In genomic region chr15:62485170-62485720, GRCh38 we compare ENCODE assay signal across 22 cellular contexts.
A peak's percentile ranks its signal among the peaks of the same experiment; 100 is the strongest.
DNase-seq lines count a peak whose midpoint lies in the region; ATAC-seq and TF ChIP-seq lines count a peak whose summit lies in the region.
"Had no signal": no experiment of that assay in that cellular context is flagged by ENCODE, and none has a peak within 500 bp of the region (broad histone marks: within the 10 kb centered on the region; RNA-seq: fewer than 3 reads in every experiment).

No MANE protein-coding gene starts in this region.

- H2BK15ac ChIP-seq in IMR-90 (ENCODE audit: low read depth, low read length): no peak overlapping the region

- no peak for TF ChIP-seq RAD21 in IMR-90 (IDR thresholded peaks at IDR 0.05; ENCODE audit: low read length)

- H3K27ac ChIP-seq in IMR-90 (ENCODE audit: insufficient read depth, low read length): no peak overlapping the region
- H3K27ac ChIP-seq: HL-60, SJSA1 had no signal

- no peak overlapping the region for H2BK120ac ChIP-seq in IMR-90 (ENCODE audit: low read depth, low read length)

- WGBS in IMR-90 (ENCODE audit: extremely low coverage in 2 of 2, insufficient read length in 1 of 2), 2 experiments: no CpG with 5 or more reads among the region's 6 CpGs

- H3K79me1 ChIP-seq in IMR-90 (ENCODE audit: low read depth in 1 of 2, low read length in 2 of 2): peaks cover 9 to 10% of the 10 kb centered on the region in 2 experiments; a peak in 2 of 4 replicates

- peaks cover 5% of the 10 kb centered on the region for H3K36me3 Mint-ChIP-seq in nephron (ENCODE audit: low read depth)
- H3K36me3 Mint-ChIP-seq in activated T-cell treated with anti-CD3 and anti-CD28 coated beads, Interleukin-2, amount 50 U/mL, for 4 hours (ENCODE audit: insufficient read depth): no peaks in the 10 kb centered on the region

- TF ChIP-seq CTCF in IMR-90 (conservative IDR thresholded peaks at IDR 0.05; ENCODE audit: low read depth, low read length): no peak
- no peak for TF ChIP-seq CTCF in nephron (IDR thresholded peaks at IDR 0.05; ENCODE audit: unreplicated experiment in 3 of 3)

- H3K27me3 ChIP-seq in IMR-90 (ENCODE audit: control insufficient read depth, insufficient read depth, low read length): no peaks in the 10 kb centered on the region
- H3K27me3 ChIP-seq: BE2C, SJSA1 had no signal

- in situ Hi-C loops in IMR-90 (cut with MboI; ENCODE audit: low sequenced_read_pairs): no loop called here

- peaks cover 17% of the 10 kb centered on the region for H3K4me1 ChIP-seq in IMR-90 (ENCODE audit: control insufficient read depth, insufficient read depth, low read length)

- no peak overlapping the region for H2BK5ac ChIP-seq in IMR-90 (ENCODE audit: low read depth, low read length, poor library complexity, severe bottlenecking)

- no peak overlapping the region for H3K14ac ChIP-seq in IMR-90 (replicated peaks; ENCODE audit: low read depth, low read length)

- H4K91ac ChIP-seq in IMR-90 (ENCODE audit: insufficient read depth, low read depth, low read length): peak overlapping the region; percentile 53; the same call in 1 of the 2 replicates

- BruUV-seq in IMR-90 (replicated peaks; lab: Mats Ljungman, UMichigan): no TSS peak

- no peak overlapping the region for H3K23ac ChIP-seq in IMR-90 (ENCODE audit: low read depth, low read length)

- no peak overlapping the region for H2AK9ac ChIP-seq in IMR-90 (replicated peaks; ENCODE audit: low read depth, low read length, poor library complexity)

- no peak overlapping the region for H2AFZ ChIP-seq in IMR-90 (replicated peaks; ENCODE audit: low read length, poor library complexity)

- peak overlapping the region; percentile 28 to 69 (median 66) for H3K27ac Mint-ChIP-seq in nephron

- no peak overlapping the region for H3K4me3 Mint-ChIP-seq in nephron
- H3K4me3 Mint-ChIP-seq in activated T-cell treated with anti-CD3 and anti-CD28 coated beads, Interleukin-2, amount 50 U/mL, for 4 hours: no peak overlapping the region

- H3K9me1 ChIP-seq in IMR-90 (ENCODE audit: insufficient read depth, low read length): peaks cover 11% of the 10 kb centered on the region

- peak overlapping the region; percentile 9; the same call in 1 of the 2 replicates for H3K18ac ChIP-seq in IMR-90 (ENCODE audit: low read depth, low read length)

- no peak overlapping the region for H3K9ac ChIP-seq in IMR-90 (ENCODE audit: low read depth, low read length)

- no peak for TF ChIP-seq POLR2A in IMR-90 (IDR thresholded peaks at IDR 0.05; ENCODE audit: low read depth, low read length)

- H3K4me2 ChIP-seq in IMR-90 (ENCODE audit: low read depth, low read length): no peak overlapping the region

- intact Hi-C loops in IMR-90 (cut with micrococcal nuclease): no loop called here
- intact Hi-C loops in head of caudate nucleus (cut with DNase I): no loop called here

- H3K4ac ChIP-seq in IMR-90 (ENCODE audit: low read depth, low read length): no peak overlapping the region; the same call in 1 of the 2 replicates

- peaks cover 4% of the 10 kb centered on the region; the same call in 1 of the 2 replicates for H4K20me1 ChIP-seq in IMR-90 (ENCODE audit: insufficient read depth, low read length)

- H2AK5ac ChIP-seq in IMR-90 (ENCODE audit: low read depth, low read length): 0 out of 2 replicates have a peak overlapping the region, but pooled peaks have one; percentile 21

- peak overlapping the region; percentile 2; the same call in 1 of the 2 replicates for H4K5ac ChIP-seq in IMR-90 (ENCODE audit: low read depth, low read length)

- H3K56ac ChIP-seq in IMR-90 (ENCODE audit: extremely low read depth, insufficient read depth, low read length): no peak overlapping the region

- dilution Hi-C loops in IMR-90 (cut with HindIII; ENCODE audit: low sequenced_read_pairs, unreplicated experiment): no loop called here

- no peaks in the 10 kb centered on the region for H3K9me3 ChIP-seq in IMR-90 (ENCODE audit: control insufficient read depth, insufficient read depth, low read length)
- H3K9me3 ChIP-seq: BE2C, HAP-1, SJSA1 had no signal

- no peaks in the 10 kb centered on the region for H3K9me3 Mint-ChIP-seq in nephron
- H3K9me3 Mint-ChIP-seq in activated T-cell treated with anti-CD3 and anti-CD28 coated beads, Interleukin-2, amount 50 U/mL, for 4 hours: no peaks in the 10 kb centered on the region

- H3K4me3 ChIP-seq in IMR-90 (ENCODE audit: insufficient read depth, low read depth, low read length): no peak overlapping the region
- H3K4me3 ChIP-seq: HAP-1, SJSA1 had no signal

- POLR2A ChIA-PET in IMR-90 (lab: Charles Lee; ENCODE audit: unreplicated experiment): no interaction called here

- no peak overlapping the region for H2BK20ac ChIP-seq in IMR-90 (ENCODE audit: low read depth, low read length)

- no peak overlapping the region for H4K8ac ChIP-seq in IMR-90 (ENCODE audit: low read depth in 2 of 2, low read length in 2 of 2)

- no peak for DNase-seq in IMR-90
- DNase-seq in islet precursor cell: peak; percentile 73
- DNase-seq in NCI-H226: no peak
- no peak for DNase-seq in head of caudate nucleus
- no peak for DNase-seq in activated T-cell treated with anti-CD3 and anti-CD28 coated beads, Interleukin-2, amount 50 U/mL, for 4 hours
- DNase-seq: BE2C, EL, GF-D8, KG1, NCI-H1092 treated with DMSO at 0.1 percent for 48 hours, NCI-H146, NCI-H2029, NCI-H345, NCI-H524, NCI-H82, OCI-M1 had no signal

- CTCF ChIA-PET in IMR-90 (lab: Yijun Ruan, JAX): no interaction called here

- H3K4me1 Mint-ChIP-seq in nephron: peaks cover 69% of the 10 kb centered on the region
- no peaks in the 10 kb centered on the region for H3K4me1 Mint-ChIP-seq in activated T-cell treated with anti-CD3 and anti-CD28 coated beads, Interleukin-2, amount 50 U/mL, for 4 hours (ENCODE audit: low read depth)

- H3K36me3 ChIP-seq in IMR-90 (ENCODE audit: control insufficient read depth, insufficient read depth, low read length): no peaks in the 10 kb centered on the region
- H3K36me3 ChIP-seq: BE2C, HAP-1, SJSA1 had no signal

- ATAC-seq in IMR-90 (ENCODE audit: low read depth) (no peak), GM19463 (IDR thresholded peaks at IDR 0.05; ENCODE audit: unreplicated experiment) (no peak)
- ATAC-seq in activated T-cell treated with anti-CD3 and anti-CD28 coated beads, Interleukin-2, amount 50 U/mL, for 4 hours: no peak
- ATAC-seq: Right ventricle myocardium inferior had no signal

- H3K27me3 Mint-ChIP-seq in nephron (ENCODE audit: low read depth): no peaks in the 10 kb centered on the region
- H3K27me3 Mint-ChIP-seq in activated T-cell treated with anti-CD3 and anti-CD28 coated beads, Interleukin-2, amount 50 U/mL, for 4 hours (ENCODE audit: low read depth): peaks cover 6% of the 10 kb centered on the region

TF ChIP-seq in IMR-90, 13 proteins besides CTCF, POLR2A, EP300 and RAD21:
- TF ChIP-seq NFE2L2 (IDR thresholded peaks at IDR 0.05; ENCODE audit: low read depth, low read length): no peak
- no peak for TF ChIP-seq MXI1 (IDR thresholded peaks at IDR 0.05; ENCODE audit: borderline replicate concordance, low read depth, low read length)
- no peak for TF ChIP-seq FOS (IDR thresholded peaks at IDR 0.05; ENCODE audit: low read depth, low read length)
- no peak for TF ChIP-seq RCOR1 (IDR thresholded peaks at IDR 0.05; ENCODE audit: insufficient replicate concordance, low read length)
- TF ChIP-seq BHLHE40 (IDR thresholded peaks at IDR 0.05; ENCODE audit: low read depth, low read length): no peak
- no peak for TF ChIP-seq ELK1 (IDR thresholded peaks at IDR 0.05; ENCODE audit: borderline replicate concordance, low read depth, low read length)
- TF ChIP-seq RFX5 (IDR thresholded peaks at IDR 0.05; ENCODE audit: low read depth, low read length): no peak
